Comparison of ENCODE assay signal across 8 cellular contexts in the genomic region with DNA sequence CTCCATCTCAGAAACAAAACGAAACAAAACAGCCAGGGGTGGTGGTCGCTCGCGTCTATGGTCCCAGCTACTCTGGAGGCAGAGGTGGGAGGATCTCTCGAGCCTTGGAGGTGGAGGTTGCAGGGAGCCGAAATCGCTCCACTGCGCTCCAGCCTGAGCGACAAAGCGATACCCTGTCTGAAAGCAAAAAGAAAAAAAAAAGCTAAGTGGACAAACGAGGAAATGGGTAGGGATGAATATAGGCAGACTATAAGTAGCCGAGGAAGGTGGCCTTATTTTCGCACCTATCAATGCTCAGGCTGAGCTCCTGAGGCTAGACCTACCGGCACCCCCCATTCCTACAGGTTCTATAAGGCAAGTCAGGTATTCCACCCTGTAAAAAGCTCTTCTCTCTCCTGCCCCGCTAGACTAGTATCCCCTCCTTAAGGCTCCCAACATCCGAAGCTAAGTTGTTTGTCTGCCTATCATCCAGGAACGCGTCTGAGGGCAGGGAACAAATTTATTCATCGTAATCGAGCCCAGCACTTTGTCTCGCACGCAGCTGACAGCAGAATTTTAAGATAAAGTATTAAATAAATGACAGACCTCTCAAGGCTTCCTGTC. TPM values are rescaled to one million over a fixed set of nuclear protein-coding genes. Genes with fewer than 3 reads are reported as not detected.
A peak's percentile ranks its signal among the peaks of the same experiment; 100 is the strongest.
DNase-seq lines count a peak whose midpoint lies in the region; TF ChIP-seq lines count a peak whose summit lies in the region.

No MANE protein-coding gene starts in this region.

- H2BK120ac ChIP-seq in H9 (ENCODE audit: low read depth, low read length, poor library complexity, severe bottlenecking) = no peak overlapping the region
- H2BK120ac ChIP-seq in trophoblast cell (ENCODE audit: insufficient read depth, low read length, poor library complexity) = peak overlapping the region; percentile 25

- H3K36me3 Mint-ChIP-seq in H9 (ENCODE audit: insufficient read depth in 1 of 3, low read depth in 3 of 3) = peaks cover 22 to 30% (median 28%) of the 10 kb centered on the region in 3 experiments

- no peak overlapping the region for H2BK15ac ChIP-seq in H9 (ENCODE audit: low read depth, low read length)

- H4K20me1 ChIP-seq in H9 (ENCODE audit: control insufficient read depth, insufficient read depth, insufficient read length) = no peaks in the 10 kb centered on the region

- H3K79me1 ChIP-seq in H9 (ENCODE audit: insufficient read depth, low read depth, low read length, poor library complexity, severe bottlenecking) (no peaks in the 10 kb centered on the region), trophoblast cell (ENCODE audit: low read length) (peaks cover 9% of the 10 kb centered on the region)

- no peak overlapping the region for H2BK5ac ChIP-seq in H9 (ENCODE audit: insufficient read length, low read length)
- H2BK5ac ChIP-seq in trophoblast cell (ENCODE audit: low read depth, low read length, poor library complexity) = peak overlapping the region; percentile 50

- DNase-seq in NCI-H345 (lab: John Stamatoyannopoulos, UW) (peak; percentile 49), NCI-H345 treated with DMSO at 0.1 percent for 48 hours (lab: John Stamatoyannopoulos, UW; ENCODE audit: unreplicated experiment) (no peak), H9 (no peak), LoVo (ENCODE audit: low spot score) (peak; percentile 38), fibroblast of villous mesenchyme (ENCODE audit: low read depth) (no peak), trophoblast cell (peak in 1 of 2 donors; percentile 45), OCI-M2 (lab: John Stamatoyannopoulos, UW; ENCODE audit: unreplicated experiment) (no peak)
- peak; percentile 19 to 37 for DNase-seq in activated CD4-positive, alpha-beta T cell treated with anti-CD3 and anti-CD28 coated beads, Interleukin-2, amount 50 U/mL, for 48 hours

- H3K23ac ChIP-seq in H9 (ENCODE audit: insufficient read length, low read depth, low read length) (no peak overlapping the region), trophoblast cell (ENCODE audit: low read length) (no peak overlapping the region)

- H3K4me3 ChIP-seq in fibroblast of villous mesenchyme (ENCODE audit: low read depth, low read length) = peak overlapping the region; percentile 98
- H3K4me3 ChIP-seq in trophoblast cell (ENCODE audit: low read depth, low read length) = peak overlapping the region; percentile 67

- no peak overlapping the region for H4K5ac ChIP-seq in H9 (ENCODE audit: insufficient read length, low read depth, low read length)

- no peak overlapping the region for H3K27ac ChIP-seq in H9 (ENCODE audit: insufficient read length, low read depth, low read length)
- no peak overlapping the region for H3K27ac ChIP-seq in trophoblast cell (ENCODE audit: low read depth, low read length)

- H3K4me1 Mint-ChIP-seq in H9 = peaks cover 15 to 17% of the 10 kb centered on the region in 2 experiments; a peak in 3 of 4 replicates

- no peak overlapping the region for H3T11ph ChIP-seq in H9 (ENCODE audit: low read length)

- no peaks in the 10 kb centered on the region for H3K27me3 ChIP-seq in H9 (ENCODE audit: insufficient read depth, low read length)
- no peaks in the 10 kb centered on the region for H3K27me3 ChIP-seq in trophoblast cell (ENCODE audit: insufficient read depth, low read length)

- peak overlapping the region; percentile 88 to 99 (median 94) for H3K27ac Mint-ChIP-seq in H9

- H3K36me3 ChIP-seq in trophoblast cell (ENCODE audit: control insufficient read depth in 1 of 2, insufficient read depth in 2 of 2, low read length in 2 of 2) = peaks cover 4 to 8% of the 10 kb centered on the region in 2 experiments

- H3K79me2 ChIP-seq in H9 (ENCODE audit: insufficient read depth, low read length) (peaks cover 5% of the 10 kb centered on the region; the same call in 1 of the 2 replicates), trophoblast cell (ENCODE audit: control insufficient read depth, insufficient read depth, low read length, poor library complexity) (peaks cover 6% of the 10 kb centered on the region)

- H4K8ac ChIP-seq in H9 (replicated peaks; ENCODE audit: insufficient read length, low read depth, low read length) = no peak overlapping the region
- peak overlapping the region; percentile 85 for H4K8ac ChIP-seq in trophoblast cell (ENCODE audit: low read depth, low read length)

- H2BK20ac ChIP-seq in H9 (ENCODE audit: low read depth, low read length, poor library complexity, severe bottlenecking) = no peak overlapping the region

- H4K91ac ChIP-seq in H9 (ENCODE audit: insufficient read length, low read depth, low read length) (no peak overlapping the region), trophoblast cell (ENCODE audit: low read depth, low read length) (no peak overlapping the region)

- H3K9me3 ChIP-seq in H9 (ENCODE audit: control insufficient read depth, low read depth, low read length) (no peaks in the 10 kb centered on the region), trophoblast cell (ENCODE audit: insufficient read depth, low read depth, low read length) (no peaks in the 10 kb centered on the region)

- H3K4ac ChIP-seq in H9 (ENCODE audit: low read depth, low read length) (no peak overlapping the region), trophoblast cell (ENCODE audit: low read depth, low read length) (no peak overlapping the region)

- no peaks in the 10 kb centered on the region for H3K27me3 Mint-ChIP-seq in H9 (ENCODE audit: low read depth)

- no peak overlapping the region for H3K14ac ChIP-seq in H9 (ENCODE audit: insufficient read depth, low read length)
- H3K14ac ChIP-seq in trophoblast cell (ENCODE audit: low read length) = peak overlapping the region; percentile 63

- H3K9me3 Mint-ChIP-seq in H9 = no peaks in the 10 kb centered on the region

- H2AK5ac ChIP-seq in H9 (ENCODE audit: insufficient read length, low read length) (no peak overlapping the region), trophoblast cell (ENCODE audit: low read length) (no peak overlapping the region)

- H2BK12ac ChIP-seq in H9 (ENCODE audit: insufficient read length, low read depth, low read length) (no peak overlapping the region), trophoblast cell (ENCODE audit: low read length) (peak overlapping the region; percentile 58)

- H2AFZ ChIP-seq in H9 (ENCODE audit: low read length) (no peak overlapping the region), trophoblast cell (ENCODE audit: insufficient read depth, low read length, poor library complexity) (peak overlapping the region; percentile 61)

- peaks cover 9% of the 10 kb centered on the region for H3K23me2 ChIP-seq in H9 (ENCODE audit: insufficient read length, low read depth, low read length, poor library complexity, severe bottlenecking)

- peak overlapping the region; percentile 81 for H4K12ac ChIP-seq in trophoblast cell (ENCODE audit: low read depth, low read length)

- no peak overlapping the region for H3K18ac ChIP-seq in H9 (ENCODE audit: insufficient read length, low read depth, low read length)
- peak overlapping the region; percentile 75 for H3K18ac ChIP-seq in trophoblast cell (ENCODE audit: low read length)

- peak overlapping the region; percentile 60 for H3K4me2 ChIP-seq in H9 (ENCODE audit: insufficient read depth, insufficient read length, low read length)
- peak overlapping the region; percentile 95 for H3K4me2 ChIP-seq in trophoblast cell (ENCODE audit: low read length)

- peak overlapping the region; percentile 63 for H3K9ac ChIP-seq in H9 (ENCODE audit: extremely low read depth, insufficient read length, low read length)
- peak overlapping the region; percentile 14 for H3K9ac ChIP-seq in trophoblast cell (ENCODE audit: low read length)

- H3K4me3 Mint-ChIP-seq in H9 = peak overlapping the region; percentile 89 to 98

- no peak overlapping the region for H3K56ac ChIP-seq in H9 (ENCODE audit: insufficient read length, low read depth, low read length)

- H3K4me1 ChIP-seq in H9 (ENCODE audit: insufficient read depth, low read length) (no peaks in the 10 kb centered on the region), trophoblast cell (ENCODE audit: control insufficient read depth in 1 of 2, insufficient read depth in 2 of 2, low read length in 2 of 2) (peaks cover 6 to 7% of the 10 kb centered on the region in 2 experiments)

- TF ChIP-seq CTCF in H9 (conservative IDR thresholded peaks at IDR 0.05) (no peak), fibroblast of villous mesenchyme (IDR thresholded peaks at IDR 0.05; ENCODE audit: insufficient read depth, low read depth, low read length) (no peak)

- WGBS in H9 (ENCODE audit: extremely low coverage, insufficient read length, low lambda C conversion rate) = no CpG with 5 or more reads among the region's 22 CpGs
- no CpG with 5 or more reads among the region's 22 CpGs for WGBS in trophoblast cell (ENCODE audit: extremely low coverage, insufficient coverage, insufficient read length)

RNA-seq across cellular contexts. Expression of a gene that starts 0.6 kb away (rescaled TPM):
- 32.6 and 33.6 TPM in 2 replicates for total RNA-seq in H9 (2021)
- total RNA-seq in fibroblast of villous mesenchyme = 11.9 and 18.1 TPM in 2 replicates
- polyA plus RNA-seq in trophoblast cell (2013) = 9.8 and 10.6 TPM in 2 replicates

RNA-seq across cellular contexts. Expression of a gene that starts 9.5 kb away (rescaled TPM):
- total RNA-seq in H9 (2021) = 110 and 117 TPM in 2 replicates
- total RNA-seq in fibroblast of villous mesenchyme = 19.0 and 27.2 TPM in 2 replicates
- polyA plus RNA-seq in trophoblast cell (2013) = 8.5 and 9.0 TPM in 2 replicates

Comparison
In these comparisons a context has a peak if more than half of its experiments do, and no peak if none do; other contexts are left out.
1. DNase-seq: peak in NCI-H345 (single experiment), LoVo (single experiment) and activated CD4-positive, alpha-beta T cell treated with anti-CD3 and anti-CD28 coated beads, Interleukin-2, amount 50 U/mL, for 48 hours (2 of 2); none in NCI-H345 treated with DMSO at 0.1 percent for 48 hours (single experiment), H9 (single experiment), fibroblast of villous mesenchyme (single experiment) and OCI-M2 (single experiment).